2 cellular contexts compared by ENCODE assay signal in genomic region chr17:58517378-58517927, GRCh38.
TF ChIP-seq lines count a peak whose summit lies in the region.

No MANE protein-coding gene starts in this region.

TF ChIP-seq in HEK293, 187 proteins besides CTCF, POLR2A, EP300 and RAD21 (continues in another document):
- no peak for TF ChIP-seq HOXC10 (CRISPR knock-in tag; IDR thresholded peaks at IDR 0.05)
- no peak for TF ChIP-seq ZFP37 (tag by site-specific recombination; IDR thresholded peaks at IDR 0.05)
- TF ChIP-seq IKZF3 (tag by site-specific recombination; IDR thresholded peaks at IDR 0.05) = no peak
- peak; percentile 36; the same call in 1 of the 2 replicates for TF ChIP-seq ZBTB20 (tag by site-specific recombination; IDR thresholded peaks at IDR 0.05)
- TF ChIP-seq SP7 (tag by site-specific recombination; IDR thresholded peaks at IDR 0.05) = peak; percentile 59
- TF ChIP-seq ZNF26 (tag by site-specific recombination; IDR thresholded peaks at IDR 0.05) = no peak
- TF ChIP-seq ZNF274 (IDR thresholded peaks at IDR 0.05; ENCODE audit: low read length) = no peak
- no peak for TF ChIP-seq ZNF274 (tag by site-specific recombination; IDR thresholded peaks at IDR 0.05; ENCODE audit: borderline replicate concordance)
- TF ChIP-seq ZNF585B (tag by site-specific recombination; IDR thresholded peaks at IDR 0.05) = no peak
- TF ChIP-seq KLF16 (tag by site-specific recombination; IDR thresholded peaks at IDR 0.05) = peak; percentile 73
- peak; percentile 56 for TF ChIP-seq ZNF366 (tag by site-specific recombination; conservative IDR thresholded peaks at IDR 0.05)
- no peak for TF ChIP-seq SP2 (tag by site-specific recombination; IDR thresholded peaks at IDR 0.05)
- TF ChIP-seq KLF7 (tag by site-specific recombination; IDR thresholded peaks at IDR 0.05; ENCODE audit: borderline replicate concordance) = peak; percentile 89
- TF ChIP-seq HOXA7 (CRISPR knock-in tag; IDR thresholded peaks at IDR 0.05; ENCODE audit: borderline replicate concordance) = no peak
- no peak for TF ChIP-seq ZNF558 (tag by site-specific recombination; IDR thresholded peaks at IDR 0.05)
- TF ChIP-seq ZNF561 (tag by site-specific recombination; IDR thresholded peaks at IDR 0.05; ENCODE audit: borderline replicate concordance) = no peak
- peak; percentile 69; the same call in 1 of the 2 replicates for TF ChIP-seq ZEB2 (tag by site-specific recombination; IDR thresholded peaks at IDR 0.05)
- TF ChIP-seq ZNF16 (tag by site-specific recombination; IDR thresholded peaks at IDR 0.05; ENCODE audit: low read depth) = no peak
- no peak for TF ChIP-seq ZBTB6 (tag by site-specific recombination; IDR thresholded peaks at IDR 0.05)
- no peak for TF ChIP-seq BCL6B (tag by site-specific recombination; IDR thresholded peaks at IDR 0.05)
- no peak for TF ChIP-seq ZNF560 (tag by site-specific recombination; IDR thresholded peaks at IDR 0.05; ENCODE audit: borderline replicate concordance)
- no peak for TF ChIP-seq BCL11B (tag by site-specific recombination; IDR thresholded peaks at IDR 0.05; ENCODE audit: low read depth)
- TF ChIP-seq HOXD13 (CRISPR knock-in tag; IDR thresholded peaks at IDR 0.05; ENCODE audit: borderline replicate concordance) = no peak
- no peak for TF ChIP-seq ZNF350 (tag by site-specific recombination; IDR thresholded peaks at IDR 0.05)
- no peak for TF ChIP-seq ZNF354C (tag by site-specific recombination; IDR thresholded peaks at IDR 0.05; ENCODE audit: borderline replicate concordance, low read depth)
- no peak for TF ChIP-seq ZNF174 (tag by site-specific recombination; IDR thresholded peaks at IDR 0.05)
- TF ChIP-seq OVOL3 (tag by site-specific recombination; IDR thresholded peaks at IDR 0.05) = no peak
- no peak for TF ChIP-seq FEZF1 (tag by site-specific recombination; IDR thresholded peaks at IDR 0.05)
- peak; percentile 40 for TF ChIP-seq PRDM10 (tag by site-specific recombination; IDR thresholded peaks at IDR 0.05)

TF ChIP-seq in GM12878, 131 proteins besides CTCF, POLR2A, EP300 and RAD21 (continues in another document):
- TF ChIP-seq EED (IDR thresholded peaks at IDR 0.05; ENCODE audit: low read depth) (no peak), PKNOX1 (IDR thresholded peaks at IDR 0.05) (no peak), ZBTB33 (IDR thresholded peaks at IDR 0.05) (no peak), E4F1 (IDR thresholded peaks at IDR 0.05; ENCODE audit: borderline replicate concordance, partially characterized antibody) (peak; percentile 84), LARP7 (IDR thresholded peaks at IDR 0.05) (0 out of 2 replicates have a peak, but pooled peaks have one; percentile 70), MAX (IDR thresholded peaks at IDR 0.05; ENCODE audit: low read depth, low read length) (no peak), REST (IDR thresholded peaks at IDR 0.05; ENCODE audit: low read depth, low read length) (no peak), PML (IDR thresholded peaks at IDR 0.05; ENCODE audit: low read length) (0 out of 2 replicates have a peak, but pooled peaks have one; percentile 10), SUZ12 (IDR thresholded peaks at IDR 0.05; ENCODE audit: unreplicated experiment) (no peak), ZBTB40 (IDR thresholded peaks at IDR 0.05; ENCODE audit: borderline replicate concordance) (no peak), RELB (IDR thresholded peaks at IDR 0.05; ENCODE audit: low read depth) (0 out of 2 replicates have a peak, but pooled peaks have one; percentile 14), RBBP5 (conservative IDR thresholded peaks at IDR 0.05) (no peak), YY1 (IDR thresholded peaks at IDR 0.05; ENCODE audit: low read depth, low read length) (no peak), BACH1 (IDR thresholded peaks at IDR 0.05; ENCODE audit: borderline replicate concordance) (peak; percentile 57; the same call in 1 of the 2 replicates), PRDM15 (CRISPR knock-in tag; IDR thresholded peaks at IDR 0.05) (no peak), ZSCAN29 (IDR thresholded peaks at IDR 0.05) (no peak)
